ENCODE assay signal across 8 cellular contexts in the genomic region with DNA sequence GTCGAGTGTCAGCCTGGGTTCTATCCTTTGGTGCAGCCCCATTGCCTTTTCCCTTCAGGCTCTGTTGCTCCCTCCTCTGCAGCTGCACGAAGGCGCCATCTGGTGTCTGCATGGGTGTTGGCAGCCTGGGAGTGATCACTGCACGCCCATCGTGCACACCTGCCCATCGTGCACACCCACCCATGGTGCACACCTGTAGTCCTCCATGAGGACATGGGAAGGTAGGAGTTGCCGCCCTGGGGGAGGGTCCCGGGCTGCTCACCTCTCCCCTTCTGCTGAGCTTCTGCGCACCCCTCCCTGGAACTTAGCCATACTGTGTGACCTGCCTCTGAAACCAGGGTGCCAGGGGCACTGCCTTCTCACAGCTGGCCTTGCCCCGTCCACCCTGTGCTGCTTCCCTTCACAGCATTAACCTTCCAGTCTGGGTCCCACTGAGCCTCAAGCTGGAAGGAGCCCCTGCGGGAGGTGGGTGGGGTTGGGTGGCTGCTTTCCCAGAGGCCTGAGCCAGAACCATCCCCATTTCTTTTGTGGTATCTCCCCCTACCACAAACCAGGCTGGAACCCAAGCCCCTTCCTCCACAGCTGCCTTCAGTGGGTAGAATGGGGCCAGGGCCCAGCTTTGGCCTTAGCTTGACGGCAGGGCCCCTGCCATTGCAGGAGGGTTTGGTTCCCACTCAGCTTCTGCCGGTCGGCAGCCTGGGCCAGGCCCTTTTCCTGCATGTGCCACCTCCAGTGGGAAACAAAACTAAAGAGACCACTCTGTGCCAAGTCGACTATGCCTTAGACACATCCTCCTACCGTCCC. TPM values are rescaled to one million over a fixed set of nuclear protein-coding genes. Genes with fewer than 3 reads are reported as not detected.
A peak's percentile ranks its signal among the peaks of the same experiment; 100 is the strongest.
DNase-seq lines count a peak whose midpoint lies in the region; ATAC-seq and TF ChIP-seq lines count a peak whose summit lies in the region.

No MANE protein-coding gene starts in this region.

- no peak overlapping the region for H3K4me3 ChIP-seq in OCI-LY1 (ENCODE audit: low read depth, low read length, poor library complexity, severe bottlenecking)

- TF ChIP-seq CTCF in OCI-LY1 (IDR thresholded peaks at IDR 0.05; ENCODE audit: low read length), result peak; percentile 91

- H3K4me3 Mint-ChIP-seq in natural killer cell treated with Interleukin-12 subunit alpha and Interleukin-12 subunit beta and Interleukin-15 and Interleukin-18, amount 100 ng/mL, for 72 hours, result no peak overlapping the region

- H3K27ac Mint-ChIP-seq in natural killer cell treated with Interleukin-12 subunit alpha and Interleukin-12 subunit beta and Interleukin-15 and Interleukin-18, amount 100 ng/mL, for 72 hours, result no peak overlapping the region

- H3K4me1 ChIP-seq in OCI-LY1 (ENCODE audit: insufficient read depth, low read length, severe bottlenecking), result peaks cover 14% of the 10 kb centered on the region

- H3K27me3 ChIP-seq in OCI-LY1 (ENCODE audit: insufficient read depth, low read length), result no peaks in the 10 kb centered on the region

- no peaks in the 10 kb centered on the region for H3K36me3 Mint-ChIP-seq in natural killer cell treated with Interleukin-12 subunit alpha and Interleukin-12 subunit beta and Interleukin-15 and Interleukin-18, amount 100 ng/mL, for 72 hours

- H3K9me3 ChIP-seq in OCI-LY1 (ENCODE audit: low read length), result no peaks in the 10 kb centered on the region

- no peaks in the 10 kb centered on the region for H3K9me3 Mint-ChIP-seq in natural killer cell treated with Interleukin-12 subunit alpha and Interleukin-12 subunit beta and Interleukin-15 and Interleukin-18, amount 100 ng/mL, for 72 hours

- no peaks in the 10 kb centered on the region for H3K79me2 ChIP-seq in OCI-LY1 (ENCODE audit: insufficient read depth, low read length)

- H3K27me3 Mint-ChIP-seq in natural killer cell treated with Interleukin-12 subunit alpha and Interleukin-12 subunit beta and Interleukin-15 and Interleukin-18, amount 100 ng/mL, for 72 hours, result no peaks in the 10 kb centered on the region

- peaks cover 1 to 9% of the 10 kb centered on the region in 2 donors for H3K4me1 Mint-ChIP-seq in natural killer cell treated with Interleukin-12 subunit alpha and Interleukin-12 subunit beta and Interleukin-15 and Interleukin-18, amount 100 ng/mL, for 72 hours (ENCODE audit: low read depth in 2 of 2)

- DNase-seq in DMS153 treated with DMSO at 0.1 percent for 48 hours (lab: John Stamatoyannopoulos, UW; ENCODE audit: unreplicated experiment) (peak; percentile 70), epidermal melanocyte (ENCODE audit: insufficient read length, low spot score) (peak; percentile 76)
- peak; percentile 48 for DNase-seq in activated CD8-positive, alpha-beta memory T cell treated with anti-CD3 and anti-CD28 coated beads, Interleukin-2, amount 50 U/mL, for 24 hours (ENCODE audit: extremely low read depth)
- DNase-seq in natural killer cell treated with Interleukin-12 subunit alpha and Interleukin-12 subunit beta and Interleukin-15 and Interleukin-18, amount 100 ng/mL, for 72 hours (ENCODE audit: low spot score), result peak; percentile 77
- DNase-seq in stimulated activated naive CD4-positive, alpha-beta T cell treated with Interleukin-2 at 50 U/mL for 16 hours (lab: John Stamatoyannopoulos, UW), result peak; percentile 66

- H2AFZ ChIP-seq in OCI-LY1 (ENCODE audit: low read length), result no peak overlapping the region

- H3F3A ChIP-seq in OCI-LY1 (ENCODE audit: insufficient read depth, low read length), result no peaks in the 10 kb centered on the region

- H3K4me2 ChIP-seq in OCI-LY1 (ENCODE audit: low read length), result no peak overlapping the region

- ATAC-seq in HG03103 (IDR thresholded peaks at IDR 0.05; ENCODE audit: low read depth, unreplicated experiment) (peak; percentile 64), HG03139 (IDR thresholded peaks at IDR 0.05; ENCODE audit: unreplicated experiment) (no peak)
- ATAC-seq in natural killer cell treated with Interleukin-12 subunit alpha and Interleukin-12 subunit beta and Interleukin-15 and Interleukin-18, amount 100 ng/mL, for 72 hours, result peak; percentile 71

- H3K27ac ChIP-seq in OCI-LY1 (ENCODE audit: low read depth, low read length, poor library complexity, severe bottlenecking), result no peak overlapping the region

- no peaks in the 10 kb centered on the region for H4K20me1 ChIP-seq in OCI-LY1 (ENCODE audit: insufficient read depth, low read length)

- peaks cover 24% of the 10 kb centered on the region; the same call in 1 of the 2 replicates for H3K36me3 ChIP-seq in OCI-LY1 (ENCODE audit: insufficient read depth, low read length)

- no peak overlapping the region for H3K9ac ChIP-seq in OCI-LY1 (ENCODE audit: low read length)

- no peaks in the 10 kb centered on the region for H3K9me2 ChIP-seq in OCI-LY1 (ENCODE audit: low read depth, low read length)

RNA-seq across cellular contexts. Expression of gene CTRL, which starts 2.9 kb away (rescaled TPM):
- total RNA-seq in natural killer cell treated with Interleukin-12 subunit alpha and Interleukin-12 subunit beta and Interleukin-15 and Interleukin-18, amount 100 ng/mL, for 72 hours, result 10 to 100 TPM in 1 of 2 donors, 1 to 10 TPM in 1; 8.4 to 15.6 TPM

RNA-seq across cellular contexts. Expression of gene PSMB10, which starts 7.9 kb away (rescaled TPM):
- 100 to 1,000 TPM; 259 to 316 TPM for total RNA-seq in natural killer cell treated with Interleukin-12 subunit alpha and Interleukin-12 subunit beta and Interleukin-15 and Interleukin-18, amount 100 ng/mL, for 72 hours

RNA-seq across cellular contexts. Expression of gene LCAT, which starts 15.2 kb away (rescaled TPM):
- 10 to 100 TPM; 11.4 to 44.7 TPM for total RNA-seq in natural killer cell treated with Interleukin-12 subunit alpha and Interleukin-12 subunit beta and Interleukin-15 and Interleukin-18, amount 100 ng/mL, for 72 hours

RNA-seq across cellular contexts. Expression of gene PSKH1, which starts 35.7 kb away (rescaled TPM):
- total RNA-seq in natural killer cell treated with Interleukin-12 subunit alpha and Interleukin-12 subunit beta and Interleukin-15 and Interleukin-18, amount 100 ng/mL, for 72 hours, result 10 to 100 TPM; 15.4 to 20.1 TPM

RNA-seq across cellular contexts. Expression of gene SLC12A4, which starts 39.7 kb away (rescaled TPM):
- 10 to 100 TPM; 32.9 to 84.4 TPM for total RNA-seq in natural killer cell treated with Interleukin-12 subunit alpha and Interleukin-12 subunit beta and Interleukin-15 and Interleukin-18, amount 100 ng/mL, for 72 hours
